Comparison of ENCODE assay signal across 9 cellular contexts in the genomic region with DNA sequence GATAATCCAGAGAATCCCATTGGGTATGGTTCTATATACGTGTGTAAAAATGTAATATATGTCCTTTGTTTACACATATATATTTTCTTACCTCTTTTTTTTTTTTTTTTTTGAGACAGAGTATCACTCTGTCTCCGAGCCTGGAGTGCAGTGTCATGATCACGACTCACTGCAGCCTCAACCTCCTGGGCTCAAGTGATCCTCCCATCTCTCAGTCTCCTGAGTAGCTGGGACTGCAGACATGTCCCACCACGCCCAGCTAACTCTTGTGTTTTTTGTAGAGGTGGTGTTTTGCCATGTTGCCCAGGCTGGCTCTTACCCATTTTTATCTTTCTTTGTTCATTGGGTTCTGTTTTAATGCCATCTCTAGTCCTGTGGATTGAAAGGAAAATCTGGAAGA. TPM values are rescaled to one million over a fixed set of nuclear protein-coding genes. Genes with fewer than 3 reads are reported as not detected.
DNase-seq lines count a peak whose midpoint lies in the region; ATAC-seq and TF ChIP-seq lines count a peak whose summit lies in the region.
"Had no signal": no experiment of that assay in that cellular context is flagged by ENCODE, and none has a peak within 500 bp of the region (broad histone marks: within the 10 kb centered on the region; RNA-seq: fewer than 3 reads in every experiment).

No MANE protein-coding gene starts in this region.

- ATAC-seq in GM21619 (IDR thresholded peaks at IDR 0.05; ENCODE audit: unreplicated experiment), result no peak
- ATAC-seq in omental fat pad (ENCODE audit: low FRiP score), result no peak
- ATAC-seq in GM21367 (IDR thresholded peaks at IDR 0.05; ENCODE audit: unreplicated experiment), result no peak

- no peaks in the 10 kb centered on the region for H3K9me3 ChIP-seq in MG63

- peak overlapping the region; percentile 4 for H3K4me3 ChIP-seq in MG63

- no peaks in the 10 kb centered on the region for H3K9me3 Mint-ChIP-seq in chondrocyte (ENCODE audit: low read depth)

- H3K27me3 Mint-ChIP-seq in chondrocyte (ENCODE audit: low read depth), result no peaks in the 10 kb centered on the region

- TF ChIP-seq CTCF in chondrocyte (IDR thresholded peaks at IDR 0.05) (no peak), omental fat pad (IDR thresholded peaks at IDR 0.05) (no peak)

- no peaks in the 10 kb centered on the region for H3K27me3 ChIP-seq in MG63

- H3K36me3 ChIP-seq in MG63, result peaks cover 85% of the 10 kb centered on the region

- DNase-seq in ELR (ENCODE audit: low read depth), result peak; percentile 62
- DNase-seq in MG63, result peak; percentile 42
- no peak for DNase-seq in chondrocyte (ENCODE audit: low spot score)
- peak; percentile 25 for DNase-seq in renal cortical epithelial cell (ENCODE audit: low read depth)
- no peak for DNase-seq in omental fat pad (ENCODE audit: low spot score)
- DNase-seq: aorta, NCI-H187 had no signal

- peaks cover 42% of the 10 kb centered on the region for H3K4me1 Mint-ChIP-seq in chondrocyte (ENCODE audit: low read depth)

- H3K36me3 Mint-ChIP-seq in chondrocyte (ENCODE audit: low read depth), result peaks cover 14% of the 10 kb centered on the region

- peak overlapping the region; percentile 88 for H3K27ac Mint-ChIP-seq in chondrocyte (ENCODE audit: unreplicated experiment)

- H3K4me3 Mint-ChIP-seq in chondrocyte (ENCODE audit: unreplicated experiment), result no peak overlapping the region

RNA-seq across cellular contexts. Expression of gene ZBTB17, which starts 59.5 kb away (rescaled TPM):
- total RNA-seq in MG63 (2014; rRNA removed; shearing (Covaris generic); ENCODE audit: low replicate concordance), result 25.7 and 29.1 TPM in 2 replicates
- total RNA-seq in chondrocyte (23.9 to 30.8 TPM (median 27.2 TPM) in 3 replicates), renal cortical epithelial cell (30.4 and 31.9 TPM in 2 replicates), omental fat pad (10 to 100 TPM; 20.7 to 53.6 (median 27.8) TPM)

Comparison
In these comparisons a context has a peak if more than half of its experiments do, and no peak if none do; other contexts are left out.
1. DNase-seq: peak in ELR (single experiment), MG63 (single experiment) and renal cortical epithelial cell (single experiment); none in chondrocyte (single experiment) and omental fat pad (single experiment).